ENCODE assay signal across 20 cellular contexts in genomic region chr11:77084581-77085191, GRCh38. TPM values are rescaled to one million over a fixed set of nuclear protein-coding genes. Genes with fewer than 3 reads are reported as not detected.
DNase-seq lines count a peak whose midpoint lies in the region; ATAC-seq and TF ChIP-seq lines count a peak whose summit lies in the region.
"Had no signal": no experiment of that assay in that cellular context is flagged by ENCODE, and none has a peak within 500 bp of the region (broad histone marks: within the 10 kb centered on the region; RNA-seq: fewer than 3 reads in every experiment).

No MANE protein-coding gene starts in this region.

- in situ Hi-C loops in transverse colon (cut with MboI; ENCODE audit: low pct_ligation_motif_present in 1 of 4, low pct_unique_long_range_greater_than_20kb in 1 of 4, low sequenced_read_pairs in 3 of 4): loop anchor here in 1 of 4 donors (5.0 kb wide), 1 partner anchor 37 kb away; no protein-coding TSS in a partner anchor

- no peaks in the 10 kb centered on the region for H3K9me3 Mint-ChIP-seq in activated naive CD4-positive, alpha-beta T cell treated with anti-CD3 and anti-CD28 coated beads, Interleukin-2, amount 10 ng/mL, durations not matched to agents 7 days and 5 days
- H3K9me3 Mint-ChIP-seq in central memory CD8-positive, alpha-beta T cell: no peaks in the 10 kb centered on the region
- H3K9me3 Mint-ChIP-seq: activated CD4-positive, alpha-beta T cell treated with anti-CD3 and anti-CD28 coated beads, Interleukin-2, amount 10 ng/mL, durations not matched to agents 24 days and 14 days; CD8-positive, alpha-beta memory T cell had no signal

- TF ChIP-seq CTCF in transverse colon (IDR thresholded peaks at IDR 0.05): no peak

- no peak for TF ChIP-seq POLR2A in transverse colon (IDR thresholded peaks at IDR 0.05)
- TF ChIP-seq POLR2A in erythroblast (IDR thresholded peaks at IDR 0.05; ENCODE audit: low read length): no peak

- no peak for TF ChIP-seq EP300 in transverse colon (IDR thresholded peaks at IDR 0.05; ENCODE audit: low read depth)

- H3K4me1 ChIP-seq in mucosa of stomach (ENCODE audit: control insufficient read depth, insufficient read depth, low read length) (peaks cover 95% of the 10 kb centered on the region), transverse colon (peaks cover 49 to 94% (median 76%) of the 10 kb centered on the region in 4 donors)

- H3K9me3 ChIP-seq in mucosa of stomach (ENCODE audit: control insufficient read depth, low read length) (no peaks in the 10 kb centered on the region), transverse colon (no peaks in the 10 kb centered on the region)
- H3K9me3 ChIP-seq: SK-N-SH had no signal

- CTCF ChIA-PET in activated naive CD4-positive, alpha-beta T cell treated with anti-CD3 and anti-CD28 coated beads, Interleukin-2, amount 10 ng/mL, durations not matched to agents 7 days and 5 days (lab: Charles Lee): no interaction called here
- CTCF ChIA-PET in HEK293T (lab: Yijun Ruan, JAX): no interaction called here

- intact Hi-C loops in transverse colon (cut with DNase I; ENCODE audit: low total_unique reads): no loop called here

- POLR2A ChIA-PET in HEK293T (lab: Yijun Ruan, JAX): no interaction called here

- H3K4me3 ChIP-seq in mucosa of stomach (ENCODE audit: low read length) (no peak overlapping the region), transverse colon (no peak overlapping the region)
- H3K4me3 ChIP-seq: skin epidermis had no signal

- no peak for ATAC-seq in central memory CD8-positive, alpha-beta T cell (replicated peaks; ENCODE audit: extremely low read depth, poor library complexity, severe bottlenecking)
- ATAC-seq: PC-3 had no signal

- H3K36me3 ChIP-seq in mucosa of stomach (ENCODE audit: control insufficient read depth, insufficient read depth, low read length): peaks cover 8% of the 10 kb centered on the region
- no peaks in the 10 kb centered on the region for H3K36me3 ChIP-seq in transverse colon

- peak overlapping the region; percentile 31 to 94 (median 94) for H3K27ac ChIP-seq in transverse colon
- H3K27ac ChIP-seq: epithelial cell of prostate, skin epidermis had no signal

- H3K27ac Mint-ChIP-seq in activated naive CD4-positive, alpha-beta T cell treated with anti-CD3 and anti-CD28 coated beads, Interleukin-2, amount 10 ng/mL, durations not matched to agents 7 days and 5 days: peak overlapping the region; percentile 79
- H3K27ac Mint-ChIP-seq in central memory CD8-positive, alpha-beta T cell (ENCODE audit: low read depth): peak overlapping the region; percentile 8
- H3K27ac Mint-ChIP-seq: activated CD4-positive, alpha-beta T cell treated with anti-CD3 and anti-CD28 coated beads, Interleukin-2, amount 10 ng/mL, durations not matched to agents 24 days and 14 days had no signal

- H3K27me3 Mint-ChIP-seq in activated naive CD4-positive, alpha-beta T cell treated with anti-CD3 and anti-CD28 coated beads, Interleukin-2, amount 10 ng/mL, durations not matched to agents 7 days and 5 days: peaks cover 9% of the 10 kb centered on the region
- no peaks in the 10 kb centered on the region for H3K27me3 Mint-ChIP-seq in central memory CD8-positive, alpha-beta T cell
- H3K27me3 Mint-ChIP-seq: activated CD4-positive, alpha-beta T cell treated with anti-CD3 and anti-CD28 coated beads, Interleukin-2, amount 10 ng/mL, durations not matched to agents 24 days and 14 days had no signal

- H3K9ac ChIP-seq in mucosa of stomach (ENCODE audit: low read length): peak overlapping the region; percentile 27
- H3K9ac ChIP-seq: SK-N-SH had no signal

- no peak for DNase-seq in activated naive CD4-positive, alpha-beta T cell treated with anti-CD3 and anti-CD28 coated beads, Interleukin-2, amount 10 ng/mL, durations not matched to agents 7 days and 5 days
- DNase-seq in activated naive CD4-positive, alpha-beta T cell (lab: John Stamatoyannopoulos, UW): no peak
- no peak for DNase-seq in central memory CD8-positive, alpha-beta T cell (ENCODE audit: low spot score in 2 of 2)
- DNase-seq in transverse colon: peak; percentile 8
- no peak for DNase-seq in HEK293T (ENCODE audit: extremely low spot score)
- no peak for DNase-seq in stimulated activated CD4-positive, alpha-beta T cell treated with anti-CD3 and anti-CD28 coated beads, Interleukin-4, amount 100 ng/mL, for 1 hour
- no peak for DNase-seq in erythroblast (lab: John Stamatoyannopoulos, UW)
- DNase-seq: activated CD4-positive, alpha-beta T cell treated with anti-CD3 and anti-CD28 coated beads, Interleukin-2, amount 10 ng/mL, durations not matched to agents 24 days and 14 days; activated T-cell treated with anti-CD3 and anti-CD28 coated beads, Interleukin-2, amount 50 U/mL, for 48 hours; EL; NCI-H2081; NCI-H526; nucleus accumbens; PC-3; SK-N-SH had no signal

- peaks cover 26% of the 10 kb centered on the region for H3K4me1 Mint-ChIP-seq in activated naive CD4-positive, alpha-beta T cell treated with anti-CD3 and anti-CD28 coated beads, Interleukin-2, amount 10 ng/mL, durations not matched to agents 7 days and 5 days
- peaks cover 6% of the 10 kb centered on the region for H3K4me1 Mint-ChIP-seq in central memory CD8-positive, alpha-beta T cell

- no peak overlapping the region for H3K4me3 Mint-ChIP-seq in activated naive CD4-positive, alpha-beta T cell treated with anti-CD3 and anti-CD28 coated beads, Interleukin-2, amount 10 ng/mL, durations not matched to agents 7 days and 5 days
- H3K4me3 Mint-ChIP-seq in central memory CD8-positive, alpha-beta T cell: no peak overlapping the region
- H3K4me3 Mint-ChIP-seq: activated CD4-positive, alpha-beta T cell treated with anti-CD3 and anti-CD28 coated beads, Interleukin-2, amount 10 ng/mL, durations not matched to agents 24 days and 14 days; CD8-positive, alpha-beta memory T cell had no signal

- 60 to 85% methylated on average over 2 to 25 of the region's 25 CpGs for WGBS in transverse colon (ENCODE audit: low coverage in 1 of 2), 2 donors

- no peaks in the 10 kb centered on the region for H3K36me3 Mint-ChIP-seq in activated naive CD4-positive, alpha-beta T cell treated with anti-CD3 and anti-CD28 coated beads, Interleukin-2, amount 10 ng/mL, durations not matched to agents 7 days and 5 days
- no peaks in the 10 kb centered on the region for H3K36me3 Mint-ChIP-seq in central memory CD8-positive, alpha-beta T cell (ENCODE audit: insufficient read depth)

- H3K27me3 ChIP-seq in mucosa of stomach (ENCODE audit: control insufficient read depth, insufficient read depth, low read length): no peaks in the 10 kb centered on the region
- no peaks in the 10 kb centered on the region for H3K27me3 ChIP-seq in transverse colon

TF ChIP-seq in HEK293T, 16 proteins besides CTCF, POLR2A, EP300 and RAD21:
- TF ChIP-seq CTBP1 (IDR thresholded peaks at IDR 0.05; ENCODE audit: borderline replicate concordance): no peak
- TF ChIP-seq FOXK2 (IDR thresholded peaks at IDR 0.05): no peak
- no peak for TF ChIP-seq FOXA1 (IDR thresholded peaks at IDR 0.05)
- TF ChIP-seq SP1 (IDR thresholded peaks at IDR 0.05): no peak
- TF ChIP-seq NFRKB (IDR thresholded peaks at IDR 0.05): no peak
- TF ChIP-seq ELF4 (IDR thresholded peaks at IDR 0.05): no peak
- TF ChIP-seq ZNF384 (IDR thresholded peaks at IDR 0.05): no peak
- TF ChIP-seq TARDBP (IDR thresholded peaks at IDR 0.05): no peak
- TF ChIP-seq SUZ12 (IDR thresholded peaks at IDR 0.05): no peak
- no peak for TF ChIP-seq HDGF (IDR thresholded peaks at IDR 0.05; ENCODE audit: borderline replicate concordance)
- TF ChIP-seq PKNOX1 (IDR thresholded peaks at IDR 0.05): no peak
- no peak for TF ChIP-seq FOXM1 (IDR thresholded peaks at IDR 0.05; ENCODE audit: borderline replicate concordance)
- no peak for TF ChIP-seq ARNT (IDR thresholded peaks at IDR 0.05)
- no peak for TF ChIP-seq L3MBTL2 (conservative IDR thresholded peaks at IDR 0.05)
TF ChIP-seq in HEK293T: peak in this region for 0.

RNA-seq across cellular contexts. Expression of gene CAPN5, which starts 17.9 kb away (rescaled TPM):
- 100 to 1,000 TPM; 210 to 290 (median 214) TPM for total RNA-seq in transverse colon

RNA-seq across cellular contexts. Expression of gene OMP, which starts 18.0 kb away (rescaled TPM):
- 100 to 1,000 TPM in 1 of 4 donors, 10 to 100 TPM in 3; 16.0 to 126 (median 49.4) TPM for total RNA-seq in transverse colon
- total RNA-seq: activated CD4-positive, alpha-beta T cell treated with anti-CD3 and anti-CD28 coated beads, Interleukin-2, amount 10 ng/mL, durations not matched to agents 24 days and 14 days; CD8-positive, alpha-beta memory T cell; PC-3 had no signal

RNA-seq across cellular contexts. Expression of gene MYO7A, which starts 43.4 kb away (rescaled TPM):
- total RNA-seq in transverse colon: 10 to 100 TPM in 1 of 4 donors, 1 to 10 TPM in 3; 4.6 to 11.2 (median 5.5) TPM

RNA-seq across cellular contexts. Expression of gene B3GNT6, which starts 50.5 kb away (rescaled TPM):
- total RNA-seq in transverse colon: 10 to 100 TPM; 64.7 to 88.1 (median 72.0) TPM
- total RNA-seq: activated CD4-positive, alpha-beta T cell treated with anti-CD3 and anti-CD28 coated beads, Interleukin-2, amount 10 ng/mL, durations not matched to agents 24 days and 14 days; CD8-positive, alpha-beta memory T cell; ureter had no signal
